In genomic region chr15:99134317-99134821, GRCh38 we compare ENCODE assay signal across 1 cellular context.
TF ChIP-seq lines count a peak whose summit lies in the region.

No MANE protein-coding gene starts in this region.

TF ChIP-seq in IMR-90, 13 proteins besides CTCF, POLR2A, EP300 and RAD21:
- TF ChIP-seq MAFK (IDR thresholded peaks at IDR 0.05; ENCODE audit: low read depth, low read length) = peak; percentile 85
- TF ChIP-seq CEBPB (IDR thresholded peaks at IDR 0.05; ENCODE audit: low read depth, low read length) = no peak
